8 cellular contexts compared by ENCODE assay signal in the genomic region with DNA sequence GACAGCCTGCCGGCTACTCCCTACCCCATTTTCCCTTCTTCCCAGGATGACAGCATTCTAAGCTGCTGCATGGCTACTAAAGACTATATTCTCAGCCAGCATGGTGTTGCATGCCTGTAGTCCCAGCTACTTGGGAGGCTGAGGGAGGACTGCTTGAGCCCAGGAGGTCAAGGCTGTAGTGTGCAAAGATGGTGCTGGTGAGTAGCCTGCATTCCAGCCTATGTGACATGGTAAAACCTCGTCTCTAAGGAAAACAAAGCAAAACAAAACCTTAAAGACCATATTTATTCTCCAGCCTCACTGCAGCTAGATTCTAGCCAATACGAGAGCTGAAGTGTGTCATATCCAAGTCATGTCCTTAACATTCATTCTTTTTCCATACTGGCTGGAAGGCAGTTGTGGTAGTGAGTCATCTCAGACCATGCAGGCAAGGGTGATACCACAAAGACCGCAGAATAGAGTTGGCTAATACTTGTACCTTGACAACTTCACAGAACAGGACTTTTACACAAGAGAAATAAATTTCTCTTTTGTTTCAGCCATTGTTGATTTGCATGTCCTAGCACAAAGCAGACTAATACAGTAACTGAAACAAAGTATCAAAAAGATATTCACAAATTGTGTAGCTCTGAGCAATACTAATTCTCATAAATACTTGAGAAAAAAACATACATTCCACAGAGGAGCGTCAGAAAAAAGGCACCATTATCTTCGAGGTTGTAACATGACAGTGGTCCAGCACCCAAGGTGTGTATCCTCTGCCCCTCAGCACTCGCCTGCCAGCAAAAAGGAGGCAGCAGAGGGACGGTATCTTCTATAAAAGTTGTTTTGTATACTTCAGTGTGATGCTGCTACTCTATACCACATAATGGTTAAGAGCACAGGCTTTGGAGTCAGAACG. TPM values are rescaled to one million over a fixed set of nuclear protein-coding genes. Genes with fewer than 3 reads are reported as not detected.
DNase-seq lines count a peak whose midpoint lies in the region; ATAC-seq, FAIRE-seq and TF ChIP-seq lines count a peak whose summit lies in the region.

No MANE protein-coding gene starts in this region.

- no peak for TF ChIP-seq CTCF in HCT116 (IDR thresholded peaks at IDR 0.05 in 2 of 3, conservative IDR thresholded peaks at IDR 0.05 in 1 of 3; ENCODE audit: borderline replicate concordance in 1 of 3, insufficient read depth in 1 of 3, low read depth in 2 of 3, low read length in 2 of 3)
- TF ChIP-seq CTCF in NB4 (IDR thresholded peaks at IDR 0.05; ENCODE audit: low read depth, low read length), result no peak
- no peak for TF ChIP-seq CTCF in testis (IDR thresholded peaks at IDR 0.05)

- no peaks in the 10 kb centered on the region for H3K9me2 ChIP-seq in HCT116 (ENCODE audit: insufficient read depth)

- H4K20me1 ChIP-seq in HCT116 (ENCODE audit: insufficient read depth), result peaks cover 3% of the 10 kb centered on the region; the same call in 1 of the 2 replicates

- H2AFZ ChIP-seq in HCT116 (ENCODE audit: low read depth, low read length, poor library complexity, severe bottlenecking), result no peak overlapping the region

- intact Hi-C loops in HCT116 (cut with micrococcal nuclease) (no loop called here), testis (cut with DNase I; ENCODE audit: low total_unique reads) (no loop called here)

- H3K36me3 ChIP-seq in HCT116 (ENCODE audit: control insufficient read depth in 1 of 2, insufficient read depth in 2 of 2, low read length in 2 of 2) (peaks cover 9 to 12% of the 10 kb centered on the region in 2 experiments; a peak in 3 of 4 replicates), testis (ENCODE audit: low read depth, missing control alignments) (no peaks in the 10 kb centered on the region)

- TF ChIP-seq POLR2A in GM12891 (IDR thresholded peaks at IDR 0.05; ENCODE audit: low read depth, low read length), result no peak
- TF ChIP-seq POLR2A in HCT116 (IDR thresholded peaks at IDR 0.05; ENCODE audit: borderline replicate concordance, extremely low read depth, insufficient read depth, insufficient read length), result no peak
- TF ChIP-seq POLR2A in NB4 (IDR thresholded peaks at IDR 0.05; ENCODE audit: extremely low read depth, insufficient read length), result peak; percentile 43
- TF ChIP-seq POLR2A in testis (IDR thresholded peaks at IDR 0.05), result no peak

- peak; percentile 88 for FAIRE-seq in GM12891 (lab: Jason Lieb, UNC)

- 51 to 55% methylated on average over 9 of the region's 9 CpGs for WGBS in testis, 2 donors

- H3K9ac ChIP-seq in HCT116 (ENCODE audit: low read length), result peak overlapping the region; percentile 53

- RAD21 ChIA-PET in HCT116 (lab: Charles Lee; ENCODE audit: low non-redundant PET in 1 of 2, low total read pairs in 2 of 2, uncharacterized antibody in 2 of 2, unreplicated experiment in 2 of 2), result no interaction called here

- H3K9me3 ChIP-seq in HCT116 (ENCODE audit: control insufficient read depth in 1 of 2, insufficient read depth in 1 of 2, low read depth in 1 of 2, low read length in 2 of 2) (no peaks in the 10 kb centered on the region), testis (no peaks in the 10 kb centered on the region)

- ATAC-seq in HCT116 (peak; percentile 96), GM19467 (IDR thresholded peaks at IDR 0.05; ENCODE audit: unreplicated experiment) (no peak)

- peak overlapping the region in 1 of 2 experiments; percentile 28; a peak in 2 of 4 replicates for H3K4me3 ChIP-seq in HCT116 (replicated peaks in 1 of 2; ENCODE audit: low read depth in 1 of 2, low read length in 2 of 2)
- H3K4me3 ChIP-seq in NB4 (ENCODE audit: low read depth, low read length), result peak overlapping the region; percentile 42
- H3K4me3 ChIP-seq in testis, result no peak overlapping the region

- H3K79me2 ChIP-seq in HCT116 (ENCODE audit: insufficient read depth, low read length), result peaks cover 17% of the 10 kb centered on the region

- H3K27me3 ChIP-seq in HCT116 (ENCODE audit: insufficient read depth, low read length) (no peaks in the 10 kb centered on the region), testis (no peaks in the 10 kb centered on the region)

- BruUV-seq in HCT116 (replicated peaks; lab: Mats Ljungman, UMichigan), result no TSS peak

- peak; percentile 21; the same call in 1 of the 2 replicates for TF ChIP-seq RAD21 in HCT116 (IDR thresholded peaks at IDR 0.05; ENCODE audit: low read depth)

- DNase-seq in GM12891 (ENCODE audit: insufficient read length, low spot score) (no peak), HCT116 (ENCODE audit: low read depth, low spot score) (peak; percentile 96), NB4 (ENCODE audit: low read depth) (peak; percentile 97), amniotic epithelial cell (ENCODE audit: low read depth) (peak; percentile 100), kidney tubule cell (ENCODE audit: low spot score) (peak; percentile 100), testis (peak; percentile 55), SHP77 treated with DMSO at 0.1 percent for 48 hours (lab: John Stamatoyannopoulos, UW) (no peak)

- POLR2A ChIA-PET in HCT116 (lab: Charles Lee), result interaction anchor here (0.9 kb wide), 1 partner anchor 135 kb away, joined by 5 read pairs; the partner anchor contains the start of gene UQCC5

- CTCF ChIA-PET in HCT116 (lab: Charles Lee), result no interaction called here

- H3K4me2 ChIP-seq in HCT116 (ENCODE audit: low read length), result peak overlapping the region; percentile 67

- H3K4me1 ChIP-seq in HCT116 (ENCODE audit: control insufficient read depth in 1 of 2, insufficient read depth in 2 of 2, low read length in 2 of 2) (peaks cover 24 to 31% of the 10 kb centered on the region in 2 experiments), testis (peaks cover 15% of the 10 kb centered on the region)

- H3K27ac ChIP-seq in HCT116 (ENCODE audit: low read depth, low read length) (peak overlapping the region; percentile 81), testis (peak overlapping the region; percentile 25 to 38)

TF ChIP-seq in GM12891, 5 proteins besides CTCF, POLR2A, EP300 and RAD21:
- TF ChIP-seq POLR2AphosphoS5 (IDR thresholded peaks at IDR 0.05; ENCODE audit: low read depth, low read length) (no peak), POU2F2 (IDR thresholded peaks at IDR 0.05; ENCODE audit: low read depth, low read length) (peak; percentile 40; the same call in 1 of the 2 replicates)

TF ChIP-seq in HCT116, 20 proteins besides CTCF, POLR2A, EP300 and RAD21 (continues in another document):
- TF ChIP-seq ELF1 (IDR thresholded peaks at IDR 0.05; ENCODE audit: borderline replicate concordance, low read depth), result no peak
- TF ChIP-seq EGR1 (IDR thresholded peaks at IDR 0.05; ENCODE audit: low read depth), result no peak
- no peak for TF ChIP-seq YY1 (IDR thresholded peaks at IDR 0.05; ENCODE audit: extremely low read depth, insufficient replicate concordance, low read depth, low read length)
- TF ChIP-seq FOSL1 (IDR thresholded peaks at IDR 0.05; ENCODE audit: low read depth), result peak; percentile 97
- peak; percentile 46; the same call in 1 of the 2 replicates for TF ChIP-seq POLR2AphosphoS5 (IDR thresholded peaks at IDR 0.05; ENCODE audit: low read depth, low read length)
- peak; percentile 94 for TF ChIP-seq CBX3 (IDR thresholded peaks at IDR 0.05; ENCODE audit: low read depth)
- TF ChIP-seq, protein P1, sequence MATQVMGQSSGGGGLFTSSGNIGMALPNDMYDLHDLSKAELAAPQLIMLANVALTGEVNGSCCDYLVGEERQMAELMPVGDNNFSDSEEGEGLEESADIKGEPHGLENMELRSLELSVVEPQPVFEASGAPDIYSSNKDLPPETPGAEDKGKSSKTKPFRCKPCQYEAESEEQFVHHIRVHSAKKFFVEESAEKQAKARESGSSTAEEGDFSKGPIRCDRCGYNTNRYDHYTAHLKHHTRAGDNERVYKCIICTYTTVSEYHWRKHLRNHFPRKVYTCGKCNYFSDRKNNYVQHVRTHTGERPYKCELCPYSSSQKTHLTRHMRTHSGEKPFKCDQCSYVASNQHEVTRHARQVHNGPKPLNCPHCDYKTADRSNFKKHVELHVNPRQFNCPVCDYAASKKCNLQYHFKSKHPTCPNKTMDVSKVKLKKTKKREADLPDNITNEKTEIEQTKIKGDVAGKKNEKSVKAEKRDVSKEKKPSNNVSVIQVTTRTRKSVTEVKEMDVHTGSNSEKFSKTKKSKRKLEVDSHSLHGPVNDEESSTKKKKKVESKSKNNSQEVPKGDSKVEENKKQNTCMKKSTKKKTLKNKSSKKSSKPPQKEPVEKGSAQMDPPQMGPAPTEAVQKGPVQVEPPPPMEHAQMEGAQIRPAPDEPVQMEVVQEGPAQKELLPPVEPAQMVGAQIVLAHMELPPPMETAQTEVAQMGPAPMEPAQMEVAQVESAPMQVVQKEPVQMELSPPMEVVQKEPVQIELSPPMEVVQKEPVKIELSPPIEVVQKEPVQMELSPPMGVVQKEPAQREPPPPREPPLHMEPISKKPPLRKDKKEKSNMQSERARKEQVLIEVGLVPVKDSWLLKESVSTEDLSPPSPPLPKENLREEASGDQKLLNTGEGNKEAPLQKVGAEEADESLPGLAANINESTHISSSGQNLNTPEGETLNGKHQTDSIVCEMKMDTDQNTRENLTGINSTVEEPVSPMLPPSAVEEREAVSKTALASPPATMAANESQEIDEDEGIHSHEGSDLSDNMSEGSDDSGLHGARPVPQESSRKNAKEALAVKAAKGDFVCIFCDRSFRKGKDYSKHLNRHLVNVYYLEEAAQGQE (IDR thresholded peaks at IDR 0.05; ENCODE audit: low read depth), result no peak
- TF ChIP-seq SRF (IDR thresholded peaks at IDR 0.05; ENCODE audit: low read depth), result peak; percentile 71
- no peak for TF ChIP-seq TCF7L2 (IDR thresholded peaks at IDR 0.05; ENCODE audit: borderline replicate concordance, extremely low read depth, insufficient read depth, insufficient read length)
- TF ChIP-seq ZNF274 (IDR thresholded peaks at IDR 0.05; ENCODE audit: low read depth, low read length), result no peak
- TF ChIP-seq ZFX (IDR thresholded peaks at IDR 0.05), result no peak
- TF ChIP-seq JUND (IDR thresholded peaks at IDR 0.05), result peak; percentile 97

RNA-seq across cellular contexts. Expression of gene PBRM1, which starts 14.8 kb away (rescaled TPM):
- polyA plus RNA-seq in GM12891 (2012; ENCODE audit: low read depth, missing spikeins), result 11.0 TPM
- total RNA-seq in HCT116 (2021; ENCODE audit: unreplicated experiment) (40.0 TPM), testis (100 to 1,000 TPM in 1 of 2 donors, 10 to 100 TPM in 1; 99.8 to 109 TPM)
- 11.0 and 15.0 TPM in 2 replicates for polyA plus RNA-seq in HCT116 (2012)
- polyA plus RNA-seq in testis (ENCODE audit: insufficient read depth, low read depth, low replicate concordance), result 28.9 TPM

RNA-seq across cellular contexts. Expression of gene GNL3, which starts 15.0 kb away (rescaled TPM):
- polyA plus RNA-seq in GM12891 (2012; ENCODE audit: low read depth, missing spikeins), result 116 TPM
- total RNA-seq in HCT116 (2021; ENCODE audit: unreplicated experiment) (205 TPM), testis (10 to 100 TPM; 50.6 to 57.7 TPM)
- 74.2 and 88.1 TPM in 2 replicates for polyA plus RNA-seq in HCT116 (2012)
- 36.3 TPM for polyA plus RNA-seq in testis (ENCODE audit: insufficient read depth, low read depth, low replicate concordance)

RNA-seq across cellular contexts. Expression of gene GLT8D1, which starts 34.7 kb away (rescaled TPM):
- 34.8 TPM for polyA plus RNA-seq in GM12891 (2012; ENCODE audit: low read depth, missing spikeins)
- total RNA-seq in HCT116 (2021; ENCODE audit: unreplicated experiment) (42.1 TPM), testis (100 to 1,000 TPM; 107 to 117 TPM)
- 34.3 and 42.6 TPM in 2 replicates for polyA plus RNA-seq in HCT116 (2012)
- polyA plus RNA-seq in testis (ENCODE audit: insufficient read depth, low read depth, low replicate concordance), result 165 TPM

RNA-seq across cellular contexts. Expression of gene SPCS1, which starts 35.0 kb away (rescaled TPM):
- polyA plus RNA-seq in GM12891 (2012; ENCODE audit: low read depth, missing spikeins), result 184 TPM
- total RNA-seq in HCT116 (2021; ENCODE audit: unreplicated experiment), result 124 TPM
- 96.1 and 109 TPM in 2 replicates for polyA plus RNA-seq in HCT116 (2012)
- 100 to 1,000 TPM; 166 to 179 TPM for total RNA-seq in testis
- polyA plus RNA-seq in testis (ENCODE audit: insufficient read depth, low read depth, low replicate concordance), result 340 TPM

Comparison
In these comparisons a context has a peak if more than half of its experiments do, and no peak if none do; other contexts are left out.
1. DNase-seq: peak in HCT116 (single experiment), NB4 (single experiment), amniotic epithelial cell (single experiment), kidney tubule cell (single experiment) and testis (single experiment); none in GM12891 (single experiment) and SHP77 treated with DMSO at 0.1 percent for 48 hours (single experiment).